ENCODE assay signal across 8 cellular contexts in genomic region chr17:2337152-2337810, GRCh38. TPM values are rescaled to one million over a fixed set of nuclear protein-coding genes. Genes with fewer than 3 reads are reported as not detected.
A peak's percentile ranks its signal among the peaks of the same experiment; 100 is the strongest.
DNase-seq lines count a peak whose midpoint lies in the region; ATAC-seq and TF ChIP-seq lines count a peak whose summit lies in the region.

TSS of gene SGSM2 (plus strand) at chr17:2337501. CDS start at chr17:2337689, 188 bp downstream.

- H3K9me3 Mint-ChIP-seq in Caco-2 (ENCODE audit: unreplicated experiment) = no peaks in the 10 kb centered on the region
- no peaks in the 10 kb centered on the region for H3K9me3 Mint-ChIP-seq in effector memory CD8-positive, alpha-beta T cell

- peaks cover 27% of the 10 kb centered on the region for H3K79me2 ChIP-seq in mesendoderm (ENCODE audit: control insufficient read depth, insufficient read depth, low read length)

- H3K4me3 ChIP-seq in Caco-2 (ENCODE audit: low read depth, low read length) (peak within 1 kb of the TSS; percentile 72), mesendoderm (ENCODE audit: low read length) (peak within 1 kb of the TSS; percentile 64)

- H3K4ac ChIP-seq in mesendoderm (ENCODE audit: low read depth, low read length) = peak within 1 kb of the TSS; percentile 61

- peak within 1 kb of the TSS; percentile 87 for H3K23ac ChIP-seq in mesendoderm (ENCODE audit: low read length)

- ATAC-seq in effector memory CD8-positive, alpha-beta T cell (replicated peaks) = peak; percentile 71

- peaks cover 6% of the 10 kb centered on the region for H3K4me1 Mint-ChIP-seq in Caco-2 (ENCODE audit: low read depth, unreplicated experiment)
- H3K4me1 Mint-ChIP-seq in effector memory CD8-positive, alpha-beta T cell (ENCODE audit: low read depth in 2 of 2) = peaks cover 16 to 27% of the 10 kb centered on the region in 2 donors

- H3K9ac ChIP-seq in mesendoderm (ENCODE audit: low read length) = peak within 1 kb of the TSS; percentile 71

- H3K27me3 ChIP-seq in Caco-2 (replicated peaks; ENCODE audit: control insufficient read depth, insufficient read depth, low read length) (no peaks in the 10 kb centered on the region), mesendoderm (ENCODE audit: insufficient read depth, low read length, poor library complexity) (no peaks in the 10 kb centered on the region)

- H3K9me3 ChIP-seq in Caco-2 = no peaks in the 10 kb centered on the region

- H3K79me1 ChIP-seq in mesendoderm (ENCODE audit: low read length) = peaks cover 13% of the 10 kb centered on the region

- peak within 1 kb of the TSS; percentile 24 for H2BK120ac ChIP-seq in mesendoderm (ENCODE audit: low read depth, low read length)

- no peak for TF ChIP-seq CTCF in Caco-2 (IDR thresholded peaks at IDR 0.05; ENCODE audit: insufficient read depth in 1 of 2, low read depth in 1 of 2, low read length in 1 of 2, severe bottlenecking in 1 of 2, unreplicated experiment in 1 of 2)

- peaks cover 13% of the 10 kb centered on the region; the same call in 1 of the 2 replicates for H3K4me1 ChIP-seq in Caco-2
- no peaks in the 10 kb centered on the region for H3K4me1 ChIP-seq in mesendoderm (ENCODE audit: control insufficient read depth, low read depth, low read length)

- H2BK15ac ChIP-seq in mesendoderm (replicated peaks; ENCODE audit: low read depth) = no peak within 1 kb of the TSS

- H3K36me3 ChIP-seq in Caco-2 (ENCODE audit: control insufficient read depth, insufficient read depth, low read length) = peaks cover 3% of the 10 kb centered on the region
- H3K36me3 ChIP-seq in mesendoderm (ENCODE audit: control insufficient read depth, insufficient read depth, low read length) = peaks cover 18% of the 10 kb centered on the region

- POLR2A ChIA-PET in Caco-2 (lab: Charles Lee) = interaction anchor here (0.7 to 3.2 kb wide), 5 partner anchors 9 to 621 kb away, joined by 6 to 17 read pairs (median 11); no protein-coding TSS in a partner anchor

- peak within 1 kb of the TSS; percentile 95 for H3K27ac Mint-ChIP-seq in Caco-2 (ENCODE audit: unreplicated experiment)
- peak within 1 kb of the TSS; percentile 92 to 97 for H3K27ac Mint-ChIP-seq in effector memory CD8-positive, alpha-beta T cell

- peak within 1 kb of the TSS; percentile 99 for H3K4me3 Mint-ChIP-seq in Caco-2 (ENCODE audit: unreplicated experiment)
- peak within 1 kb of the TSS; percentile 98 for H3K4me3 Mint-ChIP-seq in effector memory CD8-positive, alpha-beta T cell

- DNase-seq in Caco-2 = peak; percentile 71 to 77
- DNase-seq in HCEC 1CT = peak; percentile 21
- peak; percentile 81 for DNase-seq in NCI-H69 (lab: John Stamatoyannopoulos, UW)
- peak in 2 of 3 experiments; percentile 40 to 41 for DNase-seq in activated CD8-positive, alpha-beta memory T cell treated with anti-CD3 and anti-CD28 coated beads for 48 hours (ENCODE audit: low read depth in 2 of 3, low spot score in 2 of 3)
- DNase-seq in effector memory CD8-positive, alpha-beta T cell = peak; percentile 57 to 69 (median 62)
- DNase-seq in mesendoderm = peak; percentile 38
- DNase-seq in stimulated activated CD8-positive, alpha-beta memory T cell treated with anti-CD3 and anti-CD28 coated beads, Interleukin-12 subunit alpha, Interleukin-12 subunit beta, amount 100 ng/mL, for 4 hours (ENCODE audit: low read depth) = peak; percentile 55
- no peak for DNase-seq in OCI-M2 (lab: John Stamatoyannopoulos, UW; ENCODE audit: unreplicated experiment)

- CTCF ChIA-PET in Caco-2 (lab: Charles Lee) = interaction anchor here (0.9 to 3.5 kb wide), 4 partner anchors 9 to 93 kb away, joined by 3 to 60 read pairs (median 12); no protein-coding TSS in a partner anchor

- intact Hi-C loops in Caco-2 (cut with micrococcal nuclease; ENCODE audit: unreplicated experiment) = no loop called here

- peaks cover 8% of the 10 kb centered on the region for H3K36me3 Mint-ChIP-seq in Caco-2 (ENCODE audit: insufficient read depth, unreplicated experiment)
- peaks cover 30% of the 10 kb centered on the region for H3K36me3 Mint-ChIP-seq in effector memory CD8-positive, alpha-beta T cell (ENCODE audit: insufficient read depth)

- no peaks in the 10 kb centered on the region for H3K27me3 Mint-ChIP-seq in Caco-2 (ENCODE audit: insufficient read depth, unreplicated experiment)
- H3K27me3 Mint-ChIP-seq in effector memory CD8-positive, alpha-beta T cell = no peaks in the 10 kb centered on the region

- H3K4me2 ChIP-seq in mesendoderm (ENCODE audit: low read length) = peak within 1 kb of the TSS; percentile 77

- H3K56ac ChIP-seq in mesendoderm (ENCODE audit: low read length) = peak within 1 kb of the TSS; percentile 86

- H4K8ac ChIP-seq in mesendoderm (ENCODE audit: low read depth, low read length) = no peak within 1 kb of the TSS

- peak within 1 kb of the TSS; percentile 0 for H3K27ac ChIP-seq in mesendoderm (ENCODE audit: low read depth, low read length)

- no TSS peak for BruUV-seq in Caco-2 (replicated peaks; lab: Mats Ljungman, UMichigan)

- no CpG with 5 or more reads among the region's 85 CpGs for WGBS in mesendoderm (ENCODE audit: extremely low coverage, insufficient coverage, low lambda C conversion rate)

- H2BK5ac ChIP-seq in mesendoderm (ENCODE audit: low read length) = no peak within 1 kb of the TSS

- H4K5ac ChIP-seq in mesendoderm (ENCODE audit: low read length) = no peak within 1 kb of the TSS

- H2AK5ac ChIP-seq in mesendoderm (ENCODE audit: low read length) = no peak within 1 kb of the TSS

- H3K18ac ChIP-seq in mesendoderm (ENCODE audit: low read length) = peak within 1 kb of the TSS; percentile 88

RNA-seq across cellular contexts. Expression of gene SGSM2, which starts in this region (rescaled TPM):
- total RNA-seq in Caco-2 (2022) = 65.6 and 67.4 TPM in 2 replicates
- polyA plus RNA-seq in mesendoderm (2013, experiment 1 of 2) = 9.5 TPM
- 10.1 TPM for polyA plus RNA-seq in mesendoderm (2013, experiment 2 of 2)
